In the genomic region with DNA sequence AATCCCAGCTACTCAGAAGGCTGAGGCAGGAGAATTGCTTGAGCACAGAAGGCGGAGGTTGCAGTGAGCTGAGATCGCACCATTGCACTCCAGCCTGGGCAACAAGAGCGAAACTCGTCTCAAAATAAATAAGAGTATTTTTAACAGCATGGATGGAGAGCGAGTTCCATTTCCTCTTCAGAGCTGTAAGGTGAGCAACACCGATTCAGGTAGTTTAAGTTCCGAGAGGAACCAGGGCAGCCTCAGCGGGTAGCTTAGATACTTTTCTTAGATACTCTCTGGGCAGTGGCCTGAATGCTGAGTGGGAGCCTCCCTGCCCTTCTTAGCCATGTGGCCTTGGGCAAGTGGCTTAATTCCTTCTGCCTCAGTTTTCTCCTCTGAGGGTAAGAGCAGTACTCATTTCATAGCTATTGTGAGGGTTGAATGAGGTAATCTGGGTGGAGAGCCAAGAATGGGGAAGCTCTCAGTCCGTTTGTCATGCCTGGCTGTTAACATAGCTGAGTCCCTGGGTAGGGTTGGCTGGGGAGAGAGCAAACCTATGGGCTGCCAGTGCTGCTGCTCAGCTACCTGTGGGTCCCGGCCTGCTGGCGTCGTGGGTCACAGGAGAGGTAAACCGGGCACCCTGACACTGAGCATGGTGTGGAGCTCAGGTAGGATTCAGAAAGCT, we compare ENCODE assay signal across 9 cellular contexts. TPM values are rescaled to one million over a fixed set of nuclear protein-coding genes. Genes with fewer than 3 reads are reported as not detected.
A peak's percentile ranks its signal among the peaks of the same experiment; 100 is the strongest.
DNase-seq lines count a peak whose midpoint lies in the region; TF ChIP-seq lines count a peak whose summit lies in the region.
"Had no signal": no experiment of that assay in that cellular context is flagged by ENCODE, and none has a peak within 500 bp of the region (broad histone marks: within the 10 kb centered on the region; RNA-seq: fewer than 3 reads in every experiment).

No MANE protein-coding gene starts in this region.

- H3K14ac ChIP-seq in neuronal stem cell (ENCODE audit: low read length) = no peak overlapping the region

- no peak overlapping the region for H3K4ac ChIP-seq in neuronal stem cell (ENCODE audit: low read length)

- no peaks in the 10 kb centered on the region for H3K9me3 Mint-ChIP-seq in endothelial cell (ENCODE audit: unreplicated experiment)

- H2AK5ac ChIP-seq in neuronal stem cell (ENCODE audit: low read depth, low read length) = no peak overlapping the region

- H3K9ac ChIP-seq in neuronal stem cell (ENCODE audit: low read depth, low read length, poor library complexity) = no peak overlapping the region

- no peak overlapping the region for H3K23ac ChIP-seq in neuronal stem cell (ENCODE audit: low read depth, low read length, poor library complexity)

- peaks cover 4% of the 10 kb centered on the region for H3K27me3 Mint-ChIP-seq in endothelial cell (ENCODE audit: unreplicated experiment)

- H2AFZ ChIP-seq in neuronal stem cell (ENCODE audit: low read length) = no peak overlapping the region

- H4K8ac ChIP-seq in neuronal stem cell (ENCODE audit: low read depth, low read length) = no peak overlapping the region

- no peak overlapping the region for H3K4me3 ChIP-seq in NB4 (ENCODE audit: low read depth, low read length)
- H3K4me3 ChIP-seq in neuronal stem cell (ENCODE audit: low read length in 2 of 2) = no peak overlapping the region
- H3K4me3 ChIP-seq: thoracic aorta had no signal

- H3K4me1 ChIP-seq in neuronal stem cell (ENCODE audit: control insufficient read depth in 2 of 2, insufficient read depth in 1 of 2, low read depth in 1 of 2, low read length in 2 of 2) = peaks cover 7 to 23% of the 10 kb centered on the region in 2 donors

- H3K9me3 ChIP-seq in neuronal stem cell (replicated peaks in 1 of 2; ENCODE audit: control insufficient read depth in 2 of 2, insufficient read depth in 1 of 2, low read depth in 1 of 2, low read length in 2 of 2) = peaks cover 0 to 3% of the 10 kb centered on the region in 2 donors
- H3K9me3 ChIP-seq: thoracic aorta had no signal

- no peak overlapping the region for H2BK120ac ChIP-seq in neuronal stem cell (ENCODE audit: low read depth, low read length)

- peak overlapping the region; percentile 4 for H3K18ac ChIP-seq in neuronal stem cell (ENCODE audit: low read length)

- peaks cover 0 to 12% (median 0%) of the 10 kb centered on the region in 3 experiments for H3K27me3 ChIP-seq in neuronal stem cell (ENCODE audit: control insufficient read depth in 3 of 3, insufficient read depth in 3 of 3, low read depth in 1 of 3, low read length in 3 of 3)

- peaks cover 19% of the 10 kb centered on the region for H3K36me3 Mint-ChIP-seq in endothelial cell (ENCODE audit: low read depth, unreplicated experiment)

- peaks cover 1 to 4% of the 10 kb centered on the region in 2 donors for H3K36me3 ChIP-seq in neuronal stem cell (replicated peaks in 1 of 2; ENCODE audit: control insufficient read depth in 2 of 2, insufficient read depth in 2 of 2, low read length in 2 of 2)
- H3K36me3 ChIP-seq: thoracic aorta had no signal

- WGBS in neuronal stem cell (ENCODE audit: extremely low coverage in 2 of 2, insufficient read length in 2 of 2, insufficient replicate concordance in 1 of 2), 2 donors = no CpG with 5 or more reads among the region's 13 CpGs

- TF ChIP-seq POLR2A in NB4 (IDR thresholded peaks at IDR 0.05; ENCODE audit: extremely low read depth, insufficient read length) = no peak

- TF ChIP-seq CTCF in NB4 (IDR thresholded peaks at IDR 0.05; ENCODE audit: low read depth, low read length) = no peak
- no peak for TF ChIP-seq CTCF in endothelial cell (IDR thresholded peaks at IDR 0.05; ENCODE audit: unreplicated experiment)

- H2BK12ac ChIP-seq in neuronal stem cell (ENCODE audit: low read length) = no peak overlapping the region

- H3K79me1 ChIP-seq in neuronal stem cell (ENCODE audit: low read depth, low read length) = peaks cover 14% of the 10 kb centered on the region

- peaks cover 46% of the 10 kb centered on the region for H3K4me1 Mint-ChIP-seq in endothelial cell (ENCODE audit: unreplicated experiment)

- no peak overlapping the region for H2BK15ac ChIP-seq in neuronal stem cell (ENCODE audit: low read length)

- peak overlapping the region; percentile 9 for H3K27ac Mint-ChIP-seq in endothelial cell (ENCODE audit: unreplicated experiment)

- no peak overlapping the region for H3K4me3 Mint-ChIP-seq in endothelial cell (ENCODE audit: unreplicated experiment)

- H3K4me2 ChIP-seq in neuronal stem cell (ENCODE audit: insufficient read depth, low read length, poor library complexity, severe bottlenecking) = no peak overlapping the region

- H2BK5ac ChIP-seq in neuronal stem cell (ENCODE audit: low read length) = no peak overlapping the region

- peak; percentile 71 for DNase-seq in GM04504 (ENCODE audit: low read depth)
- peak; percentile 85 for DNase-seq in NB4 (ENCODE audit: low read depth)
- no peak for DNase-seq in endothelial cell (ENCODE audit: low spot score)
- DNase-seq in neuronal stem cell (ENCODE audit: low spot score) = no peak
- DNase-seq in stimulated activated naive CD4-positive, alpha-beta T cell treated with Interleukin-2 at 50 U/mL for 16 hours (lab: John Stamatoyannopoulos, UW) = no peak
- no peak for DNase-seq in RKO (ENCODE audit: low spot score)
- no peak for DNase-seq in ecto neural progenitor cell (ENCODE audit: low spot score)
- no peak for DNase-seq in substantia nigra (lab: John Stamatoyannopoulos, UW)

- no peak overlapping the region for H4K91ac ChIP-seq in neuronal stem cell (ENCODE audit: low read depth, low read length, poor library complexity)

- H3K27ac ChIP-seq in neuronal stem cell (replicated peaks; ENCODE audit: low read length) (peak overlapping the region; percentile 1), substantia nigra (ENCODE audit: low read depth, low read length, poor library complexity, severe bottlenecking) (no peak overlapping the region)
- H3K27ac ChIP-seq: thoracic aorta had no signal

RNA-seq across cellular contexts. Expression of gene ATP11A, which starts 4.1 kb away (rescaled TPM):
- total RNA-seq in endothelial cell (ENCODE audit: unreplicated experiment) = 211 TPM
- 22.9 TPM for polyA plus RNA-seq in neuronal stem cell (2013, experiment 1 of 2)
- 23.4 TPM for polyA plus RNA-seq in neuronal stem cell (2013, experiment 2 of 2)

Comparison
In these comparisons a context has a peak if more than half of its experiments do, and no peak if none do; other contexts are left out.
1. DNase-seq: peak in GM04504 (single experiment) and NB4 (single experiment); none in endothelial cell (single experiment), neuronal stem cell (single experiment), stimulated activated naive CD4-positive, alpha-beta T cell treated with Interleukin-2 at 50 U/mL for 16 hours (single experiment), RKO (single experiment), ecto neural progenitor cell (single experiment) and substantia nigra (0 of 49).